ENCODE assay signal across 1 cellular context in genomic region chr2:21452263-21452662, GRCh38.
TF ChIP-seq lines count a peak whose summit lies in the region.

No MANE protein-coding gene starts in this region.

TF ChIP-seq in SK-N-SH treated with all-trans-retinoic acid at 6 μM for 48 hours, 23 proteins besides CTCF, POLR2A, EP300 and RAD21 (continued from another document):
- no peak for TF ChIP-seq PATZ1 (CRISPR knock-in tag; IDR thresholded peaks at IDR 0.05; ENCODE audit: borderline replicate concordance)
